In the genomic region with DNA sequence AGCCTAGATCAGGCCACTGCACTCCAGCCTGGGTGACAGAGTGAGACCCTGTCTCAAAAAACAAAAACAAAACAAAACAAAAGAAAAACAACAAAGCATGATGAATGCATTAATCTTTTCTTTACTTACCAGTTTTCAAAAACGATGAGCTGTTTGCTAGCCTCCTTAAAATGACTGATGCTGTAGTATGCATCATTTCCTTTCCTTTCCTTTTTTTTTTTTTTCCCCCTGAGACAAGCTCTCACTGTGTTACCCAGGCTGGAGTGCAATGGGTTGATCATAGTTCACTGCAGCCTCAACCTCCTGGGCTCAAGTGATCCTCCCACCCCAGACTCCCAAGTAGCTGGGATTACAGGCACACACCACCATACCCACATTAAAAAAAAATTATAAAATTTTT, we compare ENCODE assay signal across 22 cellular contexts.
"Had no signal": no experiment of that assay in that cellular context is flagged by ENCODE, and none has a peak within 500 bp of the region (broad histone marks: within the 10 kb centered on the region; RNA-seq: fewer than 3 reads in every experiment).

No MANE protein-coding gene starts in this region.

- H3K4me1 Mint-ChIP-seq: activated CD4-positive, alpha-beta T cell treated with anti-CD3 and anti-CD28 coated beads, Interleukin-2, amount 10 ng/mL, durations not matched to agents 24 days and 14 days; immature natural killer cell; stimulated activated memory B cell treated with anti-CD40 and anti-IgM and Interleukin-4, amounts not matched to agents 10 μg/mL and 1 μg/mL and 100 μg/mL, for 72 hours had no signal

- H3K9me3 Mint-ChIP-seq: activated CD4-positive, alpha-beta T cell treated with anti-CD3 and anti-CD28 coated beads, Interleukin-2, amount 10 ng/mL, durations not matched to agents 24 days and 14 days; activated T-helper 1 cell treated with anti-CD3 and anti-CD28 coated beads, Interleukin-12 subunit alpha, Interleukin-12 subunit beta, Interleukin-2, Interleukin-4 antibody, amounts not matched to agents 30 ng/mL and 10 ng/mL and 1 ng/mL, durations not matched to agents 14 hours and 24 hours and 36 hours; effector memory CD8-positive, alpha-beta T cell; stimulated activated memory B cell treated with anti-CD40 and anti-IgM and Interleukin-4, amounts not matched to agents 10 μg/mL and 1 μg/mL and 100 μg/mL, for 72 hours had no signal

- H3K4me3 ChIP-seq: adrenal gland, ascending aorta, colonic mucosa, dorsolateral prefrontal cortex, esophagus squamous epithelium, right lobe of liver, stomach, suprapubic skin had no signal

- DNase-seq: activated CD4-positive, alpha-beta T cell treated with anti-CD3 and anti-CD28 coated beads, Interleukin-2, amount 10 ng/mL, durations not matched to agents 24 days and 14 days; activated CD8-positive, alpha-beta T cell treated with anti-CD3 and anti-CD28 coated beads, Interleukin-2, amount 10 ng/mL, durations not matched to agents 7 days and 5 days; activated gamma-delta T cell; adrenal gland; colonic mucosa; dorsolateral prefrontal cortex; effector memory CD8-positive, alpha-beta T cell; esophagus squamous epithelium; immature natural killer cell; nucleus accumbens; right lobe of liver; SK-N-SH; small intestine; stimulated activated CD4-positive, alpha-beta T cell treated with anti-CD3 and anti-CD28 coated beads, Interleukin-2, amount 100 ng/mL, for 24 hours; stomach had no signal

- H3K27ac ChIP-seq: adrenal gland, ascending aorta, colonic mucosa, dorsolateral prefrontal cortex, esophagus squamous epithelium, parathyroid adenoma, right lobe of liver, stomach, suprapubic skin had no signal

- H3K36me3 ChIP-seq: adrenal gland, colonic mucosa, esophagus squamous epithelium, right lobe of liver, stomach, suprapubic skin had no signal

- H3K27ac Mint-ChIP-seq: activated CD4-positive, alpha-beta T cell treated with anti-CD3 and anti-CD28 coated beads, Interleukin-2, amount 10 ng/mL, durations not matched to agents 24 days and 14 days; activated CD8-positive, alpha-beta T cell treated with anti-CD3 and anti-CD28 coated beads, Interleukin-2, amount 10 ng/mL, durations not matched to agents 7 days and 5 days; activated naive CD8-positive, alpha-beta T cell; activated T-helper 1 cell treated with anti-CD3 and anti-CD28 coated beads, Interleukin-12 subunit alpha, Interleukin-12 subunit beta, Interleukin-2, Interleukin-4 antibody, amounts not matched to agents 30 ng/mL and 10 ng/mL and 1 ng/mL, durations not matched to agents 14 hours and 24 hours and 36 hours; effector memory CD8-positive, alpha-beta T cell; immature natural killer cell; stimulated activated memory B cell treated with anti-CD40 and anti-IgM and Interleukin-4, amounts not matched to agents 10 μg/mL and 1 μg/mL and 100 μg/mL, for 72 hours had no signal

- H3K36me3 Mint-ChIP-seq: activated naive CD8-positive, alpha-beta T cell; immature natural killer cell; stimulated activated memory B cell treated with anti-CD40 and anti-IgM and Interleukin-4, amounts not matched to agents 10 μg/mL and 1 μg/mL and 100 μg/mL, for 72 hours had no signal

- H3K27me3 Mint-ChIP-seq: stimulated activated memory B cell treated with anti-CD40 and anti-IgM and Interleukin-4, amounts not matched to agents 10 μg/mL and 1 μg/mL and 100 μg/mL, for 72 hours had no signal

- H3K9me3 ChIP-seq: adrenal gland, ascending aorta, colonic mucosa, esophagus squamous epithelium, right lobe of liver, SK-N-SH, stomach, suprapubic skin had no signal

- H3K4me3 Mint-ChIP-seq: activated CD4-positive, alpha-beta T cell treated with anti-CD3 and anti-CD28 coated beads, Interleukin-2, amount 10 ng/mL, durations not matched to agents 24 days and 14 days; activated CD8-positive, alpha-beta T cell treated with anti-CD3 and anti-CD28 coated beads, Interleukin-2, amount 10 ng/mL, durations not matched to agents 7 days and 5 days; activated naive CD8-positive, alpha-beta T cell; activated T-helper 1 cell treated with anti-CD3 and anti-CD28 coated beads, Interleukin-12 subunit alpha, Interleukin-12 subunit beta, Interleukin-2, Interleukin-4 antibody, amounts not matched to agents 30 ng/mL and 10 ng/mL and 1 ng/mL, durations not matched to agents 14 hours and 24 hours and 36 hours; effector memory CD8-positive, alpha-beta T cell; immature natural killer cell; stimulated activated memory B cell treated with anti-CD40 and anti-IgM and Interleukin-4, amounts not matched to agents 10 μg/mL and 1 μg/mL and 100 μg/mL, for 72 hours had no signal

- H3K27me3 ChIP-seq: adrenal gland, ascending aorta, colonic mucosa, dorsolateral prefrontal cortex, esophagus squamous epithelium, right lobe of liver, stomach, suprapubic skin had no signal

- ATAC-seq: activated CD4-positive, CD25-positive, alpha-beta regulatory T cell treated with anti-CD3 and anti-CD28 coated beads, Interleukin-2, amount 50 U/mL, for 24 hours; activated CD8-positive, alpha-beta T cell treated with anti-CD3 and anti-CD28 coated beads, Interleukin-2, amount 10 ng/mL, durations not matched to agents 7 days and 5 days; effector memory CD8-positive, alpha-beta T cell; stimulated activated memory B cell treated with anti-CD40 and anti-IgM and Interleukin-4, amounts not matched to agents 10 μg/mL and 1 μg/mL and 100 μg/mL, for 72 hours had no signal

- H3K4me1 ChIP-seq: adrenal gland, colonic mucosa, parathyroid adenoma had no signal
